In the genomic region with DNA sequence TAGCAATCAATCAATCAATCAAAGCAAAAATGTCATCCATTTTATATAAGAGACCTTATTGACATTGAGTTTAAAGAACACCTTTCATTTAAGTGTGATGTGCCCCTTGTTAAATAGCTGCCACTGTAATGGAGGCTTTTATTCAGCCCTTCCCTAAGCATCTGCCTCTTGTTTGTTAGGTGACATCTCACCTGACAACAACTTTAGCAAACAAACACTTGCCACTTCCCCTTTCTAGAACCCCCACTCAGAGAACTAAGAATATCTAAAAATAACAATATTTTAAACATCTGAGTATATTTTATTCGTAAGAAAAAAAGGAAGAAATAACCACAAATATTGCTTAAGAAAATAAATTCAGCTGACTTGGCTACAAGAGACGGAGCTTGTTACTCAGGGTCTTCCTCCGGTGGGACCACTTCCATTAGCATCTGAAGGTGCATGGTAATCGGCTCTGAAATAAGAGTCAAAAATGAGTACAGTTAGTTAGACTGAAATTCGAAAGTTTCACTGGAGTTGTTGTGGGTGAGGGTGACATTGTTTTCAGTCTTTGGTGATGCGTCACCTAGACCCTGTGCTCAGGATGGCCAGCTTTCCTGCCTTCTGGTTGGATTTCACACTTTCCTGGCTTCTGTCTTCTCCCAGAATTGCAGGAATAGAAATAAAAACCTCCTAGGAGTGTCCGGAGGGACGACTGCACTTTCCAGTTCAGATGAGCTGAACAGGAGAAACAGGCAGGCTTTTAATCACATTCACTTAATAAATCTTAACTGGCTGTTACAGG, we compare ENCODE assay signal across 1 cellular context.
TF ChIP-seq lines count a peak whose summit lies in the region.

No MANE protein-coding gene starts in this region.

TF ChIP-seq in SK-N-SH, 30 proteins besides CTCF, POLR2A, EP300 and RAD21 (continued from another document):
- TF ChIP-seq, protein P1, sequence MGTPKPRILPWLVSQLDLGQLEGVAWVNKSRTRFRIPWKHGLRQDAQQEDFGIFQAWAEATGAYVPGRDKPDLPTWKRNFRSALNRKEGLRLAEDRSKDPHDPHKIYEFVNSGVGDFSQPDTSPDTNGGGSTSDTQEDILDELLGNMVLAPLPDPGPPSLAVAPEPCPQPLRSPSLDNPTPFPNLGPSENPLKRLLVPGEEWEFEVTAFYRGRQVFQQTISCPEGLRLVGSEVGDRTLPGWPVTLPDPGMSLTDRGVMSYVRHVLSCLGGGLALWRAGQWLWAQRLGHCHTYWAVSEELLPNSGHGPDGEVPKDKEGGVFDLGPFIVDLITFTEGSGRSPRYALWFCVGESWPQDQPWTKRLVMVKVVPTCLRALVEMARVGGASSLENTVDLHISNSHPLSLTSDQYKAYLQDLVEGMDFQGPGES (IDR thresholded peaks at IDR 0.05; ENCODE audit: low read depth, low read length) = no peak
